1 cellular context compared by ENCODE assay signal in genomic region chr22:41204992-41205900, GRCh38.
TF ChIP-seq lines count a peak whose summit lies in the region.

Gene L3MBTL2 (plus strand): TSS chr22:41205312. CDS start chr22:41205363, 51 bp downstream.

TF ChIP-seq in H1, 55 proteins besides CTCF, POLR2A, EP300 and RAD21 (continued from another document):
- TF ChIP-seq YY1 (IDR thresholded peaks at IDR 0.05; ENCODE audit: low read depth, low read length): peak; percentile 97
- TF ChIP-seq CREB1 (IDR thresholded peaks at IDR 0.05): 0 out of 2 replicates have a peak, but pooled peaks have one; percentile 30
- peak; percentile 87 for TF ChIP-seq SP1 (IDR thresholded peaks at IDR 0.05; ENCODE audit: low read depth, low read length)
- TF ChIP-seq KDM5A (IDR thresholded peaks at IDR 0.05; ENCODE audit: low read length): peak; percentile 88
- TF ChIP-seq USF2 (IDR thresholded peaks at IDR 0.05; ENCODE audit: low read length): 0 out of 2 replicates have a peak, but pooled peaks have one; percentile 8
- no peak for TF ChIP-seq SP4 (IDR thresholded peaks at IDR 0.05; ENCODE audit: low read length)
- TF ChIP-seq GTF2F1 (IDR thresholded peaks at IDR 0.05; ENCODE audit: borderline replicate concordance, low read depth, low read length): no peak
- TF ChIP-seq SRF (IDR thresholded peaks at IDR 0.05; ENCODE audit: low read depth, low read length): no peak
- TF ChIP-seq CBX8 (IDR thresholded peaks at IDR 0.05; ENCODE audit: borderline replicate concordance, low read depth, low read length): no peak
- TF ChIP-seq ASH2L (IDR thresholded peaks at IDR 0.05; ENCODE audit: low read length): peak; percentile 60
- no peak for TF ChIP-seq SUZ12 (IDR thresholded peaks at IDR 0.05; ENCODE audit: low read length)
